ENCODE assay signal across 15 cellular contexts in genomic region chr1:114235281-114235680, GRCh38.
DNase-seq lines count a peak whose midpoint lies in the region; ATAC-seq, FAIRE-seq and TF ChIP-seq lines count a peak whose summit lies in the region.
"Had no signal": no experiment of that assay in that cellular context is flagged by ENCODE, and none has a peak within 500 bp of the region (broad histone marks: within the 10 kb centered on the region; RNA-seq: fewer than 3 reads in every experiment).

No MANE protein-coding gene starts in this region.

- POLR2A ChIA-PET in H1 (lab: Charles Lee; ENCODE audit: partially characterized antibody) = no interaction called here

- H2AFZ ChIP-seq in H1 (ENCODE audit: low read length) = peak overlapping the region; percentile 67; the same call in 1 of the 2 replicates

- H3K4me2 ChIP-seq in H1 (ENCODE audit: insufficient read depth in 1 of 2, low read depth in 2 of 2, low read length in 2 of 2) = no peak overlapping the region
- H3K4me2 ChIP-seq: BLaER1 had no signal

- TF ChIP-seq POLR2A in H1 (IDR thresholded peaks at IDR 0.05; ENCODE audit: control extremely low read depth in 1 of 2, low read depth in 2 of 2, low read length in 2 of 2) = no peak
- no peak for TF ChIP-seq POLR2A in gastrocnemius medialis (IDR thresholded peaks at IDR 0.05)

- peak; percentile 14 to 30 for ATAC-seq in gastrocnemius medialis
- ATAC-seq: CD8-positive, alpha-beta T cell; HCT116 had no signal

- H3K27ac ChIP-seq in left ventricle myocardium inferior (replicated peaks) = peak overlapping the region; percentile 45
- H3K27ac ChIP-seq in right atrium auricular region = peak overlapping the region in 1 of 2 donors; percentile 8
- no peak overlapping the region; the same call in 1 of the 2 replicates for H3K27ac ChIP-seq in H1 (ENCODE audit: low read depth, low read length)
- peak overlapping the region; percentile 42 to 80 (median 62) for H3K27ac ChIP-seq in gastrocnemius medialis
- H3K27ac ChIP-seq: BLaER1 had no signal

- no peak overlapping the region for H3K4ac ChIP-seq in H1 (replicated peaks; ENCODE audit: insufficient read length, low read depth, low read length)

- no peak overlapping the region for H4K91ac ChIP-seq in H1 (replicated peaks; ENCODE audit: insufficient read length, low read length)

- H3K18ac ChIP-seq in H1 (ENCODE audit: extremely low read depth, low read length) = no peak overlapping the region

- no peak overlapping the region for H3K4me3 ChIP-seq in left ventricle myocardium inferior
- no peak overlapping the region for H3K4me3 ChIP-seq in right atrium auricular region
- no peak overlapping the region for H3K4me3 ChIP-seq in H1 (ENCODE audit: extremely low read depth in 1 of 4, insufficient read depth in 2 of 4, low read depth in 3 of 4, low read length in 4 of 4)
- H3K4me3 ChIP-seq in gastrocnemius medialis = no peak overlapping the region
- H3K4me3 ChIP-seq: BLaER1 had no signal

- peaks cover 7% of the 10 kb centered on the region for H3K9me3 ChIP-seq in left ventricle myocardium inferior (replicated peaks)
- H3K9me3 ChIP-seq in right atrium auricular region = no peaks in the 10 kb centered on the region
- peaks cover 2 to 7% of the 10 kb centered on the region in 2 experiments; a peak in 2 of 4 replicates for H3K9me3 ChIP-seq in H1 (ENCODE audit: insufficient read depth in 2 of 2, low read depth in 1 of 2, low read length in 1 of 2)
- H3K9me3 ChIP-seq in gastrocnemius medialis = no peaks in the 10 kb centered on the region
- H3K9me3 ChIP-seq: BLaER1 had no signal

- intact Hi-C loops in left ventricle myocardium inferior (cut with micrococcal nuclease) (no loop called here), gastrocnemius medialis (cut with DNase I; ENCODE audit: low total_unique reads) (no loop called here)
- intact Hi-C loops in activated naive CD4-positive, alpha-beta T cell treated with anti-CD3 and anti-CD28 coated beads for 36 hours (cut with micrococcal nuclease) = no loop called here

- H3K23me2 ChIP-seq in H1 (ENCODE audit: low read depth, low read length) = no peaks in the 10 kb centered on the region; the same call in 1 of the 2 replicates

- H2BK5ac ChIP-seq in H1 (ENCODE audit: low read depth, low read length) = no peak overlapping the region

- WGBS in H1 (ENCODE audit: extremely low coverage in 1 of 2, insufficient coverage in 1 of 2, insufficient read length in 1 of 2, insufficient replicate concordance in 2 of 2, low coverage in 1 of 2, low lambda C conversion rate in 2 of 2, missing lambda C conversion rate in 1 of 2), 2 experiments = 100% methylated on average over 3 of the region's 3 CpGs; no CpG with 5 or more reads in 1 of the 2 experiments

- CTCF ChIA-PET in H1 (lab: Charles Lee; ENCODE audit: partially characterized antibody) = interaction anchor here (0.8 to 1.6 kb wide), 3 partner anchors 18 to 256 kb away, joined by 3 read pairs; partner anchors contain the start of gene OLFML3
- CTCF ChIA-PET in activated naive CD4-positive, alpha-beta T cell treated with anti-CD3 and anti-CD28 coated beads for 36 hours (lab: Charles Lee) = interaction anchor here (0.7 kb wide), 1 partner anchor 279 kb away, joined by 3 read pairs; no protein-coding TSS in a partner anchor

- no peak overlapping the region for H3K56ac ChIP-seq in H1 (replicated peaks; ENCODE audit: insufficient read length, low read depth, low read length)

- no peak overlapping the region for H3K14ac ChIP-seq in H1 (ENCODE audit: insufficient read length)

- no peak overlapping the region for H4K8ac ChIP-seq in H1 (ENCODE audit: extremely low read depth, insufficient read depth, low read length)

- TF ChIP-seq RAD21 in H1 (IDR thresholded peaks at IDR 0.05 in 1 of 2, conservative IDR thresholded peaks at IDR 0.05 in 1 of 2; ENCODE audit: low read depth in 2 of 2, low read length in 2 of 2) = no peak

- peaks cover 10% of the 10 kb centered on the region for H3K4me1 ChIP-seq in left ventricle myocardium inferior
- peaks cover 0 to 13% of the 10 kb centered on the region in 2 donors for H3K4me1 ChIP-seq in right atrium auricular region
- no peaks in the 10 kb centered on the region for H3K4me1 ChIP-seq in H1 (replicated peaks in 1 of 4; ENCODE audit: control insufficient read depth in 3 of 4, insufficient read depth in 4 of 4, low read length in 3 of 4)
- H3K4me1 ChIP-seq in gastrocnemius medialis = peaks cover 11 to 21% of the 10 kb centered on the region in 2 donors

- no peaks in the 10 kb centered on the region for H3K36me3 Mint-ChIP-seq in activated naive CD4-positive, alpha-beta T cell treated with anti-CD3 and anti-CD28 coated beads for 36 hours (ENCODE audit: low read depth)
- H3K36me3 Mint-ChIP-seq: CD8-positive, alpha-beta T cell had no signal

- H4K5ac ChIP-seq in H1 (ENCODE audit: insufficient read length, low read depth, low read length) = no peak overlapping the region

- H3K9me3 Mint-ChIP-seq in activated naive CD4-positive, alpha-beta T cell treated with anti-CD3 and anti-CD28 coated beads for 36 hours = no peaks in the 10 kb centered on the region
- H3K9me3 Mint-ChIP-seq: CD8-positive, alpha-beta T cell; HFFc6 had no signal

- H3K4me1 Mint-ChIP-seq in activated naive CD4-positive, alpha-beta T cell treated with anti-CD3 and anti-CD28 coated beads for 36 hours (ENCODE audit: low read depth) = peaks cover 5% of the 10 kb centered on the region

- no peak overlapping the region for H3K9ac ChIP-seq in H1 (replicated peaks in 1 of 4; ENCODE audit: extremely low read depth in 1 of 4, low read depth in 3 of 4, low read length in 3 of 4)
- H3K9ac ChIP-seq: BLaER1 had no signal

- H3K27ac Mint-ChIP-seq in activated naive CD4-positive, alpha-beta T cell treated with anti-CD3 and anti-CD28 coated beads for 36 hours = no peak overlapping the region
- H3K27ac Mint-ChIP-seq: CD8-positive, alpha-beta T cell; HFFc6 had no signal

- no peak overlapping the region for H2BK120ac ChIP-seq in H1 (replicated peaks; ENCODE audit: low read depth, low read length)

- no peaks in the 10 kb centered on the region for H4K20me1 ChIP-seq in H1 (replicated peaks in 1 of 2; ENCODE audit: control insufficient read depth in 1 of 2, insufficient read depth in 2 of 2, low read length in 2 of 2)
- H4K20me1 ChIP-seq: BLaER1 had no signal

- H3K36me3 ChIP-seq in left ventricle myocardium inferior (no peaks in the 10 kb centered on the region), right atrium auricular region (no peaks in the 10 kb centered on the region), H1 (ENCODE audit: control insufficient read depth in 2 of 4, insufficient read depth in 4 of 4, low read length in 3 of 4) (no peaks in the 10 kb centered on the region), gastrocnemius medialis (no peaks in the 10 kb centered on the region)
- H3K36me3 ChIP-seq: BLaER1 had no signal

- no peak overlapping the region for H2BK12ac ChIP-seq in H1 (ENCODE audit: low read depth, low read length)

- H3K79me1 ChIP-seq in H1 (ENCODE audit: low read depth, low read length) = no peaks in the 10 kb centered on the region

- no peak for FAIRE-seq in H1 (lab: Jason Lieb, UNC)
- FAIRE-seq: H54 had no signal

- no peak overlapping the region for H2BK20ac ChIP-seq in H1 (ENCODE audit: low read length)

- H3K23ac ChIP-seq in H1 (ENCODE audit: insufficient read length) = no peak overlapping the region

- TF ChIP-seq EP300 in H1 (IDR thresholded peaks at IDR 0.05; ENCODE audit: borderline replicate concordance in 1 of 2, low read depth in 2 of 2, low read length in 2 of 2) = no peak

- DNase-seq in left ventricle myocardium inferior (no peak), right atrium auricular region (ENCODE audit: low spot score) (no peak), H1 (ENCODE audit: low read depth in 1 of 2, low spot score in 2 of 2) (no peak), gastrocnemius medialis (no peak), OCI-M1 (lab: John Stamatoyannopoulos, UW) (no peak), GM19240 (ENCODE audit: insufficient read length, low spot score) (no peak)
- no peak for DNase-seq in activated naive CD4-positive, alpha-beta T cell treated with anti-CD3 and anti-CD28 coated beads for 36 hours
- DNase-seq: 8988T; Calu3; CD8-positive, alpha-beta T cell; GF-D8; HFFc6 had no signal

- H2BK15ac ChIP-seq in H1 (ENCODE audit: low read length) = 0 out of 2 replicates have a peak overlapping the region, but pooled peaks have one; percentile 25

- H3K27me3 ChIP-seq in left ventricle myocardium inferior (ENCODE audit: low read depth) = peaks cover 10% of the 10 kb centered on the region
- H3K27me3 ChIP-seq in right atrium auricular region = no peaks in the 10 kb centered on the region
- H3K27me3 ChIP-seq in H1 (replicated peaks in 1 of 4; ENCODE audit: control insufficient read depth in 3 of 4, extremely low read depth in 1 of 4, insufficient read depth in 3 of 4, low read length in 3 of 4) = no peaks in the 10 kb centered on the region
- no peaks in the 10 kb centered on the region for H3K27me3 ChIP-seq in gastrocnemius medialis
- H3K27me3 ChIP-seq: BLaER1 had no signal

- no peaks in the 10 kb centered on the region for H3K79me2 ChIP-seq in H1 (ENCODE audit: control insufficient read depth in 1 of 2, insufficient read depth in 2 of 2, low read length in 2 of 2)

- no peak overlapping the region for H2AK5ac ChIP-seq in H1 (ENCODE audit: low read depth, low read length)

- TF ChIP-seq CTCF in left ventricle myocardium inferior (IDR thresholded peaks at IDR 0.05; ENCODE audit: borderline replicate concordance) = no peak
- no peak for TF ChIP-seq CTCF in right atrium auricular region (IDR thresholded peaks at IDR 0.05)
- TF ChIP-seq CTCF in H1 (IDR thresholded peaks at IDR 0.05; ENCODE audit: control extremely low read depth in 1 of 3, insufficient read depth in 1 of 3, low read depth in 1 of 3, low read length in 3 of 3) = no peak
- TF ChIP-seq CTCF in gastrocnemius medialis (IDR thresholded peaks at IDR 0.05 in 4 of 5, conservative IDR thresholded peaks at IDR 0.05 in 1 of 5) = no peak

- H3K27me3 Mint-ChIP-seq in activated naive CD4-positive, alpha-beta T cell treated with anti-CD3 and anti-CD28 coated beads for 36 hours (ENCODE audit: low read depth) = no peaks in the 10 kb centered on the region

- H3K4me3 Mint-ChIP-seq in activated naive CD4-positive, alpha-beta T cell treated with anti-CD3 and anti-CD28 coated beads for 36 hours = no peak overlapping the region
- H3K4me3 Mint-ChIP-seq: CD8-positive, alpha-beta T cell; HFFc6 had no signal

- in situ Hi-C loops in gastrocnemius medialis (cut with MboI; ENCODE audit: low sequenced_read_pairs in 4 of 4) = no loop called here

TF ChIP-seq in H1, 55 proteins besides CTCF, POLR2A, EP300 and RAD21:
- TF ChIP-seq GABPA (IDR thresholded peaks at IDR 0.05; ENCODE audit: borderline replicate concordance, insufficient read depth, low read length) (no peak), SIRT6 (IDR thresholded peaks at IDR 0.05; ENCODE audit: low read length) (no peak), RXRA (IDR thresholded peaks at IDR 0.05; ENCODE audit: insufficient read depth, low read depth, low read length) (no peak), NANOG (IDR thresholded peaks at IDR 0.05; ENCODE audit: insufficient read depth, low read depth, low read length, poor library complexity, severe bottlenecking) (no peak), CREB1 (IDR thresholded peaks at IDR 0.05) (no peak), TAF7 (optimal IDR thresholded peaks at IDR 0.05; ENCODE audit: borderline replicate concordance, low read depth, low read length) (no peak)
